31 cellular contexts compared by ENCODE assay signal in the genomic region with DNA sequence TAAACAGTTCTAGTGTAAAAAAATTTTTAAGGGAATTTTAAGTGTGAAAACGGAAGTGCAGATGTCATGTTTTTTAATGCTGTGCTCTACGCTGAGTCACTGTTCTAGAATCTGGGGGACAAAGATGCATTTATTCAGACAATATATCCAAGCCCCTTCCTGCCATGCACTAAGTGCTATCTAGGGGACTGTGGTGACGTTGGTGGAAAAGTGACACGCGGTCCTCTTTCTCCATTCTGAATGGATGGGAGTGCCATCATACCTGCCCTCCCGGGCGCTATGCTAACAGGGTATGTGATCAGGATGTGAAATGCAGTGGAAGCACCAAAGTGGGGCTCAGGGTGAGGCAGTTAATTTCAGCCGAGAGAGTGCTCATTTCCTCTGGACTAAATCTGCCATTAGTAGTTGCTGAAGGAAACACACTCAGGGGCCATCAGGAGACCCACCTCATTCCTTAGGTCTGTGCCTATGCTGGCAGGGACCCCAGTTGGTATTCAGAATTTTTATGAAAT. TPM values are rescaled to one million over a fixed set of nuclear protein-coding genes. Genes with fewer than 3 reads are reported as not detected.
A peak's percentile ranks its signal among the peaks of the same experiment; 100 is the strongest.
DNase-seq lines count a peak whose midpoint lies in the region; ATAC-seq and TF ChIP-seq lines count a peak whose summit lies in the region.
"Had no signal": no experiment of that assay in that cellular context is flagged by ENCODE, and none has a peak within 500 bp of the region (broad histone marks: within the 10 kb centered on the region; RNA-seq: fewer than 3 reads in every experiment).

No MANE protein-coding gene starts in this region.

- no peak overlapping the region for H3K27ac Mint-ChIP-seq in endodermal cell
- peak overlapping the region; percentile 94 for H3K27ac Mint-ChIP-seq in neural progenitor cell
- H3K27ac Mint-ChIP-seq: activated CD4-positive, alpha-beta memory T cell treated with anti-CD3 and anti-CD28 coated beads, Interleukin-2, amount 10 ng/mL, durations not matched to agents 7 days and 5 days; activated naive CD4-positive, alpha-beta T cell treated with anti-CD3 and anti-CD28 coated beads, Interleukin-2, amount 50 U/mL, for 72 hours; H9; stimulated activated memory B cell treated with anti-CD40 and anti-IgM and Interleukin-4, amounts not matched to agents 10 μg/mL and 1 μg/mL and 100 μg/mL, for 72 hours; T-helper 2 cell treated with Interferon-gamma antibody and Interleukin-4, amounts not matched to agents 5 μg/mL and 100 μg/mL, for 36 hours had no signal

- H3F3A ChIP-seq in neural progenitor cell (ENCODE audit: low read depth), result peaks cover 55% of the 10 kb centered on the region

- H3K27me3 ChIP-seq in A673 (replicated peaks; ENCODE audit: insufficient read depth, low read depth, low read length, poor library complexity), result no peaks in the 10 kb centered on the region
- no peaks in the 10 kb centered on the region for H3K27me3 ChIP-seq in endodermal cell (ENCODE audit: control insufficient read depth, insufficient read depth, low read length, poor library complexity, severe bottlenecking)
- H3K27me3 ChIP-seq in neural progenitor cell, result no peaks in the 10 kb centered on the region
- H3K27me3 ChIP-seq: BE2C, breast epithelium, suprapubic skin had no signal

- H3K27me3 Mint-ChIP-seq in endodermal cell (ENCODE audit: insufficient read depth), result peaks cover 2% of the 10 kb centered on the region
- H3K27me3 Mint-ChIP-seq in neural progenitor cell (ENCODE audit: insufficient read depth, low read depth), result peaks cover 9% of the 10 kb centered on the region
- H3K27me3 Mint-ChIP-seq in activated T-cell treated with anti-CD3 and anti-CD28 coated beads, Interleukin-2, amount 50 U/mL, for 4 hours (ENCODE audit: low read depth), result peaks cover 21% of the 10 kb centered on the region
- H3K27me3 Mint-ChIP-seq: stimulated activated memory B cell treated with anti-CD40 and anti-IgM and Interleukin-4, amounts not matched to agents 10 μg/mL and 1 μg/mL and 100 μg/mL, for 72 hours had no signal

- DNase-seq in A673 (ENCODE audit: low spot score) (peak; percentile 41), D341Med (ENCODE audit: low spot score) (peak; percentile 25), endodermal cell (peak; percentile 38), neural progenitor cell (ENCODE audit: low spot score) (no peak), hippocampal formation (lab: John Stamatoyannopoulos, UW) (no peak)
- DNase-seq in activated naive CD4-positive, alpha-beta T cell (lab: John Stamatoyannopoulos, UW), result no peak
- DNase-seq in activated T-cell treated with anti-CD3 and anti-CD28 coated beads, Interleukin-2, amount 50 U/mL, for 4 hours, result no peak
- DNase-seq: activated CD4-positive, alpha-beta memory T cell treated with anti-CD3 and anti-CD28 coated beads, Interleukin-2, amount 10 ng/mL, durations not matched to agents 7 days and 5 days; activated CD4-positive, alpha-beta T cell treated with anti-CD3 and anti-CD28 coated beads for 1 hour; BE2C; DMS153; effector CD4-positive, alpha-beta T cell; H9; Kasumi-1; left ventricle myocardium inferior; MV-4-11; naive B cell; NCI-H1436; NCI-H2081; NCI-H226; occipital lobe; PC-9; Right ventricle myocardium superior had no signal

- peak overlapping the region; percentile 99 for H3K27ac ChIP-seq in A673 (ENCODE audit: low read depth, low read length, poor library complexity, severe bottlenecking)
- no peak overlapping the region for H3K27ac ChIP-seq in endodermal cell (ENCODE audit: low read depth, low read length)
- peak overlapping the region; percentile 18 for H3K27ac ChIP-seq in neural progenitor cell
- H3K27ac ChIP-seq: breast epithelium, left ventricle myocardium inferior, PC-9, skin epidermis, suprapubic skin had no signal

- no peak overlapping the region for H2AFZ ChIP-seq in neural progenitor cell (replicated peaks)
- H2AFZ ChIP-seq: PC-9 had no signal

- ATAC-seq in activated T-cell treated with anti-CD3 and anti-CD28 coated beads, Interleukin-2, amount 50 U/mL, for 4 hours, result no peak
- ATAC-seq: activated naive CD4-positive, alpha-beta T cell treated with anti-CD3 and anti-CD28 coated beads, Interleukin-2, amount 50 U/mL, for 72 hours; stimulated activated memory B cell treated with anti-CD40 and anti-IgM and Interleukin-4, amounts not matched to agents 10 μg/mL and 1 μg/mL and 100 μg/mL, for 72 hours had no signal

- H3K9me3 Mint-ChIP-seq in endodermal cell (no peaks in the 10 kb centered on the region), neural progenitor cell (no peaks in the 10 kb centered on the region)
- H3K9me3 Mint-ChIP-seq in activated T-cell treated with anti-CD3 and anti-CD28 coated beads, Interleukin-2, amount 50 U/mL, for 4 hours, result no peaks in the 10 kb centered on the region
- H3K9me3 Mint-ChIP-seq: activated CD4-positive, alpha-beta memory T cell treated with anti-CD3 and anti-CD28 coated beads, Interleukin-2, amount 10 ng/mL, durations not matched to agents 7 days and 5 days; activated naive CD4-positive, alpha-beta T cell treated with anti-CD3 and anti-CD28 coated beads, Interleukin-2, amount 50 U/mL, for 72 hours; H9; naive B cell; stimulated activated memory B cell treated with anti-CD40 and anti-IgM and Interleukin-4, amounts not matched to agents 10 μg/mL and 1 μg/mL and 100 μg/mL, for 72 hours; T-helper 2 cell treated with Interferon-gamma antibody and Interleukin-4, amounts not matched to agents 5 μg/mL and 100 μg/mL, for 36 hours had no signal

- POLR2A ChIA-PET in A673 (lab: Charles Lee; ENCODE audit: low non-redundant PET), result no interaction called here

- H3K4me1 ChIP-seq in A673 (ENCODE audit: insufficient read depth, low read length, poor library complexity, severe bottlenecking) (peaks cover 65% of the 10 kb centered on the region), endodermal cell (ENCODE audit: control insufficient read depth, insufficient read depth, low read length) (peaks cover 9% of the 10 kb centered on the region), neural progenitor cell (peaks cover 71% of the 10 kb centered on the region)
- H3K4me1 ChIP-seq: BE2C, breast epithelium, left ventricle myocardium inferior had no signal

- H3K4me1 Mint-ChIP-seq in endodermal cell, result peaks cover 39% of the 10 kb centered on the region
- peaks cover 85% of the 10 kb centered on the region for H3K4me1 Mint-ChIP-seq in neural progenitor cell
- H3K4me1 Mint-ChIP-seq in activated T-cell treated with anti-CD3 and anti-CD28 coated beads, Interleukin-2, amount 50 U/mL, for 4 hours (ENCODE audit: low read depth), result peaks cover 3% of the 10 kb centered on the region

- H3K9ac ChIP-seq in endodermal cell (ENCODE audit: extremely low read depth, low read length, poor library complexity, severe bottlenecking) (no peak overlapping the region), neural progenitor cell (no peak overlapping the region)

- CTCF ChIA-PET in A673 (lab: Charles Lee), result no interaction called here

- H3K9me3 ChIP-seq in A673 (ENCODE audit: low read depth, low read length, poor library complexity, severe bottlenecking) (no peaks in the 10 kb centered on the region), endodermal cell (ENCODE audit: control insufficient read depth, low read length) (no peaks in the 10 kb centered on the region), neural progenitor cell (ENCODE audit: low read depth) (no peaks in the 10 kb centered on the region)
- H3K9me3 ChIP-seq: BE2C, breast epithelium, left ventricle myocardium inferior, suprapubic skin had no signal

- H3K36me3 Mint-ChIP-seq in endodermal cell (ENCODE audit: low read depth) (peaks cover 3% of the 10 kb centered on the region), neural progenitor cell (peaks cover 12% of the 10 kb centered on the region)
- H3K36me3 Mint-ChIP-seq in activated T-cell treated with anti-CD3 and anti-CD28 coated beads, Interleukin-2, amount 50 U/mL, for 4 hours (ENCODE audit: insufficient read depth), result no peaks in the 10 kb centered on the region
- H3K36me3 Mint-ChIP-seq: activated naive CD4-positive, alpha-beta T cell treated with anti-CD3 and anti-CD28 coated beads, Interleukin-2, amount 50 U/mL, for 72 hours; naive B cell; stimulated activated memory B cell treated with anti-CD40 and anti-IgM and Interleukin-4, amounts not matched to agents 10 μg/mL and 1 μg/mL and 100 μg/mL, for 72 hours had no signal

- H3K4me3 Mint-ChIP-seq in endodermal cell, result no peak overlapping the region
- peak overlapping the region; percentile 33 for H3K4me3 Mint-ChIP-seq in neural progenitor cell
- no peak overlapping the region for H3K4me3 Mint-ChIP-seq in activated T-cell treated with anti-CD3 and anti-CD28 coated beads, Interleukin-2, amount 50 U/mL, for 4 hours
- H3K4me3 Mint-ChIP-seq: activated CD4-positive, alpha-beta memory T cell treated with anti-CD3 and anti-CD28 coated beads, Interleukin-2, amount 10 ng/mL, durations not matched to agents 7 days and 5 days; H9; stimulated activated memory B cell treated with anti-CD40 and anti-IgM and Interleukin-4, amounts not matched to agents 10 μg/mL and 1 μg/mL and 100 μg/mL, for 72 hours; T-helper 2 cell treated with Interferon-gamma antibody and Interleukin-4, amounts not matched to agents 5 μg/mL and 100 μg/mL, for 36 hours had no signal

- 94 to 98% methylated on average over 6 to 8 of the region's 8 CpGs for WGBS in endodermal cell (ENCODE audit: insufficient coverage in 1 of 2, insufficient read length in 1 of 2), 2 experiments

- H3K79me2 ChIP-seq in neural progenitor cell (ENCODE audit: low read depth), result no peaks in the 10 kb centered on the region

- TF ChIP-seq CTCF in A673 (conservative IDR thresholded peaks at IDR 0.05; ENCODE audit: low read depth, low read length) (no peak), endodermal cell (conservative IDR thresholded peaks at IDR 0.05) (no peak), neural progenitor cell (IDR thresholded peaks at IDR 0.05) (no peak)

- H3K4me3 ChIP-seq in A673 (ENCODE audit: low read depth, low read length, poor library complexity, severe bottlenecking), result no peak overlapping the region
- H3K4me3 ChIP-seq in endodermal cell (ENCODE audit: low read length), result no peak overlapping the region
- no peak overlapping the region for H3K4me3 ChIP-seq in neural progenitor cell
- H3K4me3 ChIP-seq: breast epithelium, left ventricle myocardium inferior, PC-9, skin epidermis, suprapubic skin had no signal

- intact Hi-C loops in A673 (cut with micrococcal nuclease; ENCODE audit: unreplicated experiment), result no loop called here

- peak overlapping the region; percentile 45 for H3K4me2 ChIP-seq in neural progenitor cell
- H3K4me2 ChIP-seq: PC-9 had no signal

- no TSS peak for BruUV-seq in A673 (replicated peaks; lab: Mats Ljungman, UMichigan)

- no peaks in the 10 kb centered on the region for H4K20me1 ChIP-seq in neural progenitor cell (ENCODE audit: low read depth)

- H3K36me3 ChIP-seq in A673 (ENCODE audit: insufficient read depth, low read length, poor library complexity, severe bottlenecking), result peaks cover 6% of the 10 kb centered on the region
- no peaks in the 10 kb centered on the region for H3K36me3 ChIP-seq in endodermal cell (ENCODE audit: control insufficient read depth, insufficient read depth, low read length)
- H3K36me3 ChIP-seq in neural progenitor cell, result no peaks in the 10 kb centered on the region
- H3K36me3 ChIP-seq: BE2C, breast epithelium, left ventricle myocardium inferior, suprapubic skin had no signal

RNA-seq across cellular contexts. Expression of gene C1orf226, which starts 6.6 kb away (rescaled TPM):
- total RNA-seq in A673 (2021) (27.9 and 34.3 TPM in 2 replicates), endodermal cell (1 to 10 TPM; 5.1 to 6.2 TPM), neural progenitor cell (ENCODE audit: low replicate concordance) (3.9 and 11.3 TPM in 2 replicates)
- 7.3 TPM for polyA plus RNA-seq in endodermal cell (2013, experiment 1 of 2)
- polyA plus RNA-seq in endodermal cell (2013, experiment 2 of 2), result 6.3 TPM
- total RNA-seq in activated T-cell treated with anti-CD3 and anti-CD28 coated beads, Interleukin-2, amount 50 U/mL, for 4 hours, result under 1 TPM in 2 of 3 donors, not detected in 1; 0.10 to 0.11 TPM
- total RNA-seq: activated CD4-positive, alpha-beta memory T cell treated with anti-CD3 and anti-CD28 coated beads, Interleukin-2, amount 10 ng/mL, durations not matched to agents 7 days and 5 days had no signal

RNA-seq across cellular contexts. Expression of gene SPATA46, which starts 11.5 kb away (rescaled TPM):
- total RNA-seq in A673 (2021) (not detected in 2 replicates), endodermal cell (not detected), neural progenitor cell (ENCODE audit: low replicate concordance) (not detected in 2 replicates)
- polyA plus RNA-seq in endodermal cell (2013, experiment 1 of 2), result not detected
- polyA plus RNA-seq in endodermal cell (2013, experiment 2 of 2), result not detected
- total RNA-seq in activated T-cell treated with anti-CD3 and anti-CD28 coated beads, Interleukin-2, amount 50 U/mL, for 4 hours, result not detected
- total RNA-seq: activated CD4-positive, alpha-beta memory T cell treated with anti-CD3 and anti-CD28 coated beads, Interleukin-2, amount 10 ng/mL, durations not matched to agents 7 days and 5 days; activated naive CD4-positive, alpha-beta T cell treated with anti-CD3 and anti-CD28 coated beads, Interleukin-2, amount 50 U/mL, for 72 hours; breast epithelium; chondrocyte; epithelial cell of proximal tubule; H9; left ventricle myocardium inferior; occipital lobe; PC-9; Right ventricle myocardium superior; suprapubic skin had no signal

RNA-seq across cellular contexts. Expression of gene SH2D1B, which starts 23.8 kb away (rescaled TPM):
- total RNA-seq in A673 (2021) (0.11 and 0.34 TPM in 2 replicates), endodermal cell (not detected), neural progenitor cell (ENCODE audit: low replicate concordance) (not detected in 2 replicates)
- not detected for polyA plus RNA-seq in endodermal cell (2013, experiment 1 of 2)
- not detected for polyA plus RNA-seq in endodermal cell (2013, experiment 2 of 2)
- total RNA-seq in activated T-cell treated with anti-CD3 and anti-CD28 coated beads, Interleukin-2, amount 50 U/mL, for 4 hours, result under 1 TPM in 1 of 3 donors, not detected in 2; 0.11 TPM
- total RNA-seq: activated CD4-positive, alpha-beta memory T cell treated with anti-CD3 and anti-CD28 coated beads, Interleukin-2, amount 10 ng/mL, durations not matched to agents 7 days and 5 days; chondrocyte; H9; occipital lobe; PC-9; suprapubic skin had no signal

Comparison
In these comparisons a context has a peak if more than half of its experiments do, and no peak if none do; other contexts are left out.
1. DNase-seq: peak in A673 (single experiment), D341Med (single experiment) and endodermal cell (single experiment); none in neural progenitor cell (single experiment), activated naive CD4-positive, alpha-beta T cell (0 of 4), activated T-cell treated with anti-CD3 and anti-CD28 coated beads, Interleukin-2, amount 50 U/mL, for 4 hours (single experiment) and hippocampal formation (0 of 2).